Comparison of ENCODE assay signal across 8 cellular contexts in the genomic region with DNA sequence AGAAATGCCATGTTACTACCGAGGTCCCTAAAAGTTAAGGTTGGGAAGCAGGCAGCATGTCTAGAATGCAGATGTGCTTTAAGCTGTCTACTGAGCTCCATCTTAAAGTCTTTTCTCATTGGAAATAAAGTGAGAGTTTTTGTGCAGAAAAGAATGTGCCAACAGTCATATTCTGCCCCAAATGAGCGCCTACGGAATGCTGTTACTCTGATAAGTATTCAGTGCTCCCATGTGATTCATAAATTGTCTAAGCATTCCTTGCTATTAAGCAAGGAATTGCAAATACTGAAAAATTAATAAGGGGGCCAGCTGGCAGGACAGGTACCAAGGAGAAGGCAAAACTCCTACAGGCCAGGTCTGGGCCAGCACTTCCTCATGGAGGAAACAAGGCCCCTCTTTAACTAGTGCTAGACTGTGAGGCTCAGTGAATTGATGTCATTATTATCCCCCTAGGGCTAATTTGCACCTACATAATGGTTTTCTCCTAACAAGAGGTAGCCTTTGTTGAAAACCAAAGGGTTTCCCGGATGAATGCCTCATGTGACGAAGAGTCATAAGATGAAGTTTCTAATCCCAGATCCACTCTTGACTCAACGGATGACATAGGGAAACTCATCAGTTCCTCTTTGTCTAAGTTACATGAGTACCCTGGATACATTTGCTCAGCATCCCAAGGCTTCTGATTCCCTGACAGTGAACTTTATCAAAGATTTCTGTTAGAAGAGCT. TPM values are rescaled to one million over a fixed set of nuclear protein-coding genes. Genes with fewer than 3 reads are reported as not detected.
DNase-seq lines count a peak whose midpoint lies in the region; ATAC-seq and TF ChIP-seq lines count a peak whose summit lies in the region.
"Had no signal": no experiment of that assay in that cellular context is flagged by ENCODE, and none has a peak within 500 bp of the region (broad histone marks: within the 10 kb centered on the region; RNA-seq: fewer than 3 reads in every experiment).

No MANE protein-coding gene starts in this region.

- ATAC-seq in right lobe of liver, result peak; percentile 6 to 48 (median 34)

- H3K9me3 ChIP-seq in right lobe of liver (no peaks in the 10 kb centered on the region), stomach smooth muscle (ENCODE audit: control insufficient read depth in 2 of 2, low read length in 2 of 2) (no peaks in the 10 kb centered on the region)

- H3K36me3 ChIP-seq in right lobe of liver (no peaks in the 10 kb centered on the region), stomach smooth muscle (ENCODE audit: control insufficient read depth in 2 of 2, insufficient read depth in 2 of 2, low read length in 2 of 2) (peaks cover 36 to 47% of the 10 kb centered on the region in 2 donors)

- TF ChIP-seq CTCF in cardiac fibroblast (IDR thresholded peaks at IDR 0.05; ENCODE audit: low read depth, low read length), result no peak
- no peak for TF ChIP-seq CTCF in right lobe of liver (IDR thresholded peaks at IDR 0.05)

- H3K27me3 ChIP-seq in right lobe of liver, result no peaks in the 10 kb centered on the region
- H3K27me3 ChIP-seq in stomach smooth muscle (ENCODE audit: control insufficient read depth in 1 of 2, insufficient read depth in 2 of 2, low read length in 2 of 2), result no peaks in the 10 kb centered on the region

- peak overlapping the region in 1 of 3 donors; percentile 54 for H3K27ac ChIP-seq in right lobe of liver
- peak overlapping the region; percentile 80 for H3K27ac ChIP-seq in stomach smooth muscle (ENCODE audit: low read length)

- DNase-seq in M059J (ENCODE audit: low read depth) (peak; percentile 61), cardiac fibroblast (ENCODE audit: low read depth in 2 of 2) (peak; percentile 38 to 72), right lobe of liver (no peak), Kasumi-1 (lab: John Stamatoyannopoulos, UW) (no peak), NCI-H524 (lab: John Stamatoyannopoulos, UW) (no peak), NCI-H82 (lab: John Stamatoyannopoulos, UW) (no peak)
- DNase-seq: effector CD8-positive, alpha-beta T cell had no signal

- peak overlapping the region in 1 of 2 donors; percentile 39 for H3K9ac ChIP-seq in stomach smooth muscle (ENCODE audit: low read length in 2 of 2)

- H3K4me3 ChIP-seq in cardiac fibroblast (replicated peaks in 1 of 2; ENCODE audit: low read depth in 2 of 2, low read length in 2 of 2) (no peak overlapping the region), right lobe of liver (no peak overlapping the region), stomach smooth muscle (ENCODE audit: low read length in 2 of 2) (no peak overlapping the region)

- no peak for TF ChIP-seq POLR2A in right lobe of liver (IDR thresholded peaks at IDR 0.05)

- WGBS in right lobe of liver (ENCODE audit: insufficient coverage, low coverage, low lambda C conversion rate, missing lambda C conversion rate), result 76% methylated on average over 5 of the region's 6 CpGs

- H3K4me1 ChIP-seq in right lobe of liver (no peaks in the 10 kb centered on the region), stomach smooth muscle (ENCODE audit: control insufficient read depth, insufficient read depth, low read length) (peaks cover 88% of the 10 kb centered on the region)

- intact Hi-C loops in right lobe of liver (cut with DNase I), result no loop called here

RNA-seq across cellular contexts. Expression of gene NRP2, which starts 16.4 kb away (rescaled TPM):
- total RNA-seq in M059J (2014; rRNA removed; shearing (Covaris generic)), result 62.0 and 84.6 TPM in 2 replicates
- 10 to 100 TPM in 3 of 6 experiments, 1 to 10 TPM in 3; 5.5 to 23.7 (median 8.6) TPM for total RNA-seq in right lobe of liver

Comparison
In these comparisons a context has a peak if more than half of its experiments do, and no peak if none do; other contexts are left out.
1. DNase-seq: peak in M059J (single experiment) and cardiac fibroblast (2 of 2); none in right lobe of liver (0 of 3), Kasumi-1 (0 of 2), NCI-H524 (0 of 2) and NCI-H82 (single experiment).